Comparison of ENCODE assay signal across 16 cellular contexts in the genomic region with DNA sequence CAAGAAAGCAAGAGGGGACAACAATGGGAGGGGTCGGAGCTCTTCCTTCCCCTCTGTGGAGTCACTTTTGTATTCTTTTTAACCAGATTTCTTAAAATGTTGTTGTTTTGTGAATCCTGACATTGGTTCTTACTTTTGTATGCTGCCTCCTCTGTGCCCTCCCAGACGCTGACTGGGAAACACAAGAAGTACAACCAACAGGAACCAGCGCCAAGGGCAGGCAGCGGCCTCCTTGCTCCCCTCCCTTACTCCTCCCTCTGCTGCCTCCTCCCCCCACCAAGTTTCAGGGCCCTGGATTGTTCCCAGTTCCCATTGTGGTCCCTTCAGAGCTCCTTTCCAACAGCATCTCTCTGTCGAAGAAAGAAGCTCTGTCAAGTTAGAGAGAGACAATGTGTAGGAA.
"Had no signal": no experiment of that assay in that cellular context is flagged by ENCODE, and none has a peak within 500 bp of the region (broad histone marks: within the 10 kb centered on the region; RNA-seq: fewer than 3 reads in every experiment).

No MANE protein-coding gene starts in this region.

- H3K9me3 Mint-ChIP-seq: activated CD4-positive, alpha-beta T cell treated with anti-CD3 and anti-CD28 coated beads, Interleukin-2, amount 10 ng/mL, durations not matched to agents 24 days and 14 days; activated CD8-positive, alpha-beta T cell treated with anti-CD3 and anti-CD28 coated beads for 36 hours; dendritic cell treated with granulocyte-macrophage colony-stimulating factor and Interleukin-4, amounts not matched to agents 40 ng/mL and 50 ng/mL, for 4 days had no signal

- H3K4me3 Mint-ChIP-seq: activated CD4-positive, alpha-beta T cell treated with anti-CD3 and anti-CD28 coated beads, Interleukin-2, amount 10 ng/mL, durations not matched to agents 24 days and 14 days; activated CD8-positive, alpha-beta T cell treated with anti-CD3 and anti-CD28 coated beads for 36 hours; activated naive CD4-positive, alpha-beta T cell treated with anti-CD3 and anti-CD28 coated beads for 36 hours; activated T-cell treated with anti-CD3 and anti-CD28 coated beads, Interleukin-2, amount 50 U/mL, for 4 hours; dendritic cell treated with granulocyte-macrophage colony-stimulating factor and Interleukin-4, amounts not matched to agents 40 ng/mL and 50 ng/mL, for 4 days; effector memory CD8-positive, alpha-beta T cell; immature natural killer cell; natural killer cell treated with Interleukin-12 subunit alpha and Interleukin-12 subunit beta and Interleukin-15 and Interleukin-18, amount 100 ng/mL, for 72 hours; stimulated activated effector memory CD8-positive, alpha-beta T cell treated with anti-CD3 and anti-CD28 coated beads, Interleukin-12 subunit alpha, Interleukin-12 subunit beta, amount 100 ng/mL, for 72 hours had no signal

- DNase-seq: activated CD4-positive, alpha-beta T cell treated with anti-CD3 and anti-CD28 coated beads, Interleukin-2, amount 10 ng/mL, durations not matched to agents 24 days and 14 days; activated CD8-positive, alpha-beta T cell treated with anti-CD3 and anti-CD28 coated beads for 36 hours; activated naive CD4-positive, alpha-beta T cell treated with anti-CD3 and anti-CD28 coated beads for 36 hours; activated T-cell treated with anti-CD3 and anti-CD28 coated beads, Interleukin-2, amount 50 U/mL, for 4 hours; effector memory CD8-positive, alpha-beta T cell; glutamatergic neuron; immature natural killer cell; left cardiac atrium; right lobe of liver; small intestine; stimulated activated CD4-positive, alpha-beta T cell treated with anti-CD3 and anti-CD28 coated beads, Interleukin-4, amount 100 ng/mL, for 24 hours; T1000; upper lobe of right lung had no signal

- H3K27ac Mint-ChIP-seq: activated CD4-positive, alpha-beta T cell treated with anti-CD3 and anti-CD28 coated beads, Interleukin-2, amount 10 ng/mL, durations not matched to agents 24 days and 14 days; activated CD8-positive, alpha-beta T cell treated with anti-CD3 and anti-CD28 coated beads for 36 hours; activated naive CD4-positive, alpha-beta T cell treated with anti-CD3 and anti-CD28 coated beads for 36 hours; dendritic cell treated with granulocyte-macrophage colony-stimulating factor and Interleukin-4, amounts not matched to agents 40 ng/mL and 50 ng/mL, for 4 days; effector memory CD8-positive, alpha-beta T cell; immature natural killer cell; natural killer cell treated with Interleukin-12 subunit alpha and Interleukin-12 subunit beta and Interleukin-15 and Interleukin-18, amount 100 ng/mL, for 72 hours; stimulated activated effector memory CD8-positive, alpha-beta T cell treated with anti-CD3 and anti-CD28 coated beads, Interleukin-12 subunit alpha, Interleukin-12 subunit beta, amount 100 ng/mL, for 72 hours had no signal

- H3K36me3 Mint-ChIP-seq: immature natural killer cell; natural killer cell treated with Interleukin-12 subunit alpha and Interleukin-12 subunit beta and Interleukin-15 and Interleukin-18, amount 100 ng/mL, for 72 hours; stimulated activated effector memory CD8-positive, alpha-beta T cell treated with anti-CD3 and anti-CD28 coated beads, Interleukin-12 subunit alpha, Interleukin-12 subunit beta, amount 100 ng/mL, for 72 hours had no signal

- H3K4me1 Mint-ChIP-seq: activated CD4-positive, alpha-beta T cell treated with anti-CD3 and anti-CD28 coated beads, Interleukin-2, amount 10 ng/mL, durations not matched to agents 24 days and 14 days; immature natural killer cell; stimulated activated effector memory CD8-positive, alpha-beta T cell treated with anti-CD3 and anti-CD28 coated beads, Interleukin-12 subunit alpha, Interleukin-12 subunit beta, amount 100 ng/mL, for 72 hours had no signal

- H3K27me3 Mint-ChIP-seq: activated CD4-positive, alpha-beta T cell treated with anti-CD3 and anti-CD28 coated beads, Interleukin-2, amount 10 ng/mL, durations not matched to agents 24 days and 14 days; activated CD8-positive, alpha-beta T cell treated with anti-CD3 and anti-CD28 coated beads for 36 hours; dendritic cell treated with granulocyte-macrophage colony-stimulating factor and Interleukin-4, amounts not matched to agents 40 ng/mL and 50 ng/mL, for 4 days; effector memory CD8-positive, alpha-beta T cell; natural killer cell treated with Interleukin-12 subunit alpha and Interleukin-12 subunit beta and Interleukin-15 and Interleukin-18, amount 100 ng/mL, for 72 hours had no signal
